ENCODE assay signal across 27 cellular contexts in the genomic region with DNA sequence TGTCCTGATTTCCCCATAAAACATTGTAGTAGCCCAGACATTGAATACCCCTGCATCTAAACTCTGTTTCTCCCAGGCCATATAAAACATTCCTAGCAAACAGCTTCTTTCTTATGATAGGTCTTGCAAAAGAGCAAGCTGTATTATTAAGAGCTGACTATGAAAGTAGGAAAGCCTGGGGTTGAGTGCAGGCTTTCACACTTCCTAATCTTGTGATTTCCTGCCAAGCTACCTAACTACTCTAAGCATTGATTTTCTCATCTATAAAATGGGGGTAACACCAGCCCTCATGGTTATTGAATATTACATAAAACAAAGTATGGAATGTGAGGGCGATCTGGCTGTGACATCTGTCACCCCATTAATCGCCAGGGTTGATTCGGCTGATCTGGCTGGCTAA.
"Had no signal": no experiment of that assay in that cellular context is flagged by ENCODE, and none has a peak within 500 bp of the region (broad histone marks: within the 10 kb centered on the region; RNA-seq: fewer than 3 reads in every experiment).

No MANE protein-coding gene starts in this region.

- H3K27me3 ChIP-seq: neural progenitor cell, ovary, right lobe of liver, sigmoid colon, stomach, thyroid gland, tibial nerve, upper lobe of left lung, vagina had no signal

- H3K27ac Mint-ChIP-seq: nephron; neural progenitor cell; progenitor cell of endocrine pancreas; stimulated activated effector memory CD8-positive, alpha-beta T cell treated with anti-CD3 and anti-CD28 coated beads, Interleukin-12 subunit alpha, Interleukin-12 subunit beta, amount 100 ng/mL, for 72 hours; stimulated activated naive B cell treated with anti-CD40 and anti-IgM and Interleukin-4, amounts not matched to agents 10 μg/mL and 1 μg/mL and 100 μg/mL, for 72 hours; stimulated activated naive CD8-positive, alpha-beta T cell treated with anti-CD3 and anti-CD28 coated beads, Interleukin-15, Interleukin-2, amounts not matched to agents 100 ng/mL and 50 ng/mL, for 24 hours had no signal

- H3K9me3 ChIP-seq: ovary, psoas muscle, right lobe of liver, sigmoid colon, stomach, thoracic aorta, thyroid gland, tibial nerve, upper lobe of left lung, vagina had no signal

- H3K4me3 ChIP-seq: neural progenitor cell, ovary, psoas muscle, right lobe of liver, sigmoid colon, stomach, thoracic aorta, thyroid gland, tibial nerve, upper lobe of left lung, vagina had no signal

- DNase-seq: occipital lobe; ovary; posterior cingulate gyrus; psoas muscle; right cardiac atrium; right lobe of liver; sigmoid colon; small intestine; stimulated activated CD4-positive, alpha-beta T cell treated with anti-CD3 and anti-CD28 coated beads, Interleukin-15, amount 100 ng/mL, for 24 hours; stimulated activated CD4-positive, alpha-beta T cell treated with anti-CD3 and anti-CD28 coated beads, Interleukin-2, amount 100 ng/mL, for 24 hours; stimulated activated CD4-positive, alpha-beta T cell treated with anti-CD3 and anti-CD28 coated beads, Interleukin-2, amount 100 ng/mL, for 48 hours; stimulated activated CD4-positive, alpha-beta T cell treated with anti-CD3 and anti-CD28 coated beads, Interleukin-4, amount 100 ng/mL, for 24 hours; stimulated activated naive B cell treated with anti-CD40 and anti-IgM and Interleukin-4, amounts not matched to agents 10 μg/mL and 1 μg/mL and 100 μg/mL, for 72 hours; stimulated activated naive CD4-positive, alpha-beta T cell treated with Interleukin-2 at 50 U/mL for 16 hours; stomach; thyroid gland; upper lobe of left lung had no signal

- H3K27me3 Mint-ChIP-seq: progenitor cell of endocrine pancreas; stimulated activated naive B cell treated with anti-CD40 and anti-IgM and Interleukin-4, amounts not matched to agents 10 μg/mL and 1 μg/mL and 100 μg/mL, for 72 hours; stimulated activated naive CD8-positive, alpha-beta T cell treated with anti-CD3 and anti-CD28 coated beads, Interleukin-15, Interleukin-2, amounts not matched to agents 100 ng/mL and 50 ng/mL, for 24 hours had no signal

- H3K4me2 ChIP-seq: neural progenitor cell had no signal

- H3K36me3 ChIP-seq: neural progenitor cell, ovary, thoracic aorta, thyroid gland had no signal

- H2AFZ ChIP-seq: neural progenitor cell, parathyroid adenoma had no signal

- H3K9ac ChIP-seq: neural progenitor cell, parathyroid adenoma had no signal

- H3K27ac ChIP-seq: neural progenitor cell, ovary, parathyroid adenoma, psoas muscle, right lobe of liver, sigmoid colon, stomach, thoracic aorta, thyroid gland, tibial nerve, upper lobe of left lung, vagina had no signal

- H3K4me3 Mint-ChIP-seq: nephron; neural progenitor cell; stimulated activated effector memory CD8-positive, alpha-beta T cell treated with anti-CD3 and anti-CD28 coated beads, Interleukin-12 subunit alpha, Interleukin-12 subunit beta, amount 100 ng/mL, for 72 hours; stimulated activated naive B cell treated with anti-CD40 and anti-IgM and Interleukin-4, amounts not matched to agents 10 μg/mL and 1 μg/mL and 100 μg/mL, for 72 hours; stimulated activated naive CD8-positive, alpha-beta T cell treated with anti-CD3 and anti-CD28 coated beads, Interleukin-15, Interleukin-2, amounts not matched to agents 100 ng/mL and 50 ng/mL, for 24 hours had no signal

- FAIRE-seq: small intestine, urothelium cell line had no signal

- H3K4me1 ChIP-seq: neural progenitor cell, parathyroid adenoma, psoas muscle, right lobe of liver, sigmoid colon, stomach, thyroid gland, vagina had no signal

- H3K9me3 Mint-ChIP-seq: nephron; neural progenitor cell; stimulated activated effector memory CD8-positive, alpha-beta T cell treated with anti-CD3 and anti-CD28 coated beads, Interleukin-12 subunit alpha, Interleukin-12 subunit beta, amount 100 ng/mL, for 72 hours; stimulated activated naive B cell treated with anti-CD40 and anti-IgM and Interleukin-4, amounts not matched to agents 10 μg/mL and 1 μg/mL and 100 μg/mL, for 72 hours; stimulated activated naive CD8-positive, alpha-beta T cell treated with anti-CD3 and anti-CD28 coated beads, Interleukin-15, Interleukin-2, amounts not matched to agents 100 ng/mL and 50 ng/mL, for 24 hours had no signal

- H3K36me3 Mint-ChIP-seq: neural progenitor cell had no signal

- H3K79me2 ChIP-seq: parathyroid adenoma had no signal

- H3K4me1 Mint-ChIP-seq: neural progenitor cell had no signal

- ATAC-seq: psoas muscle; right cardiac atrium; right lobe of liver; stimulated activated effector memory CD8-positive, alpha-beta T cell treated with anti-CD3 and anti-CD28 coated beads, Interleukin-12 subunit alpha, Interleukin-12 subunit beta, amount 100 ng/mL, for 72 hours; stimulated activated naive B cell treated with anti-CD40 and anti-IgM and Interleukin-4, amounts not matched to agents 10 μg/mL and 1 μg/mL and 100 μg/mL, for 72 hours had no signal
